27 cellular contexts compared by ENCODE assay signal in genomic region chr12:116044181-116044580, GRCh38.
A peak's percentile ranks its signal among the peaks of the same experiment; 100 is the strongest.
DNase-seq lines count a peak whose midpoint lies in the region; ATAC-seq, FAIRE-seq and TF ChIP-seq lines count a peak whose summit lies in the region.
"Had no signal": no experiment of that assay in that cellular context is flagged by ENCODE, and none has a peak within 500 bp of the region (broad histone marks: within the 10 kb centered on the region; RNA-seq: fewer than 3 reads in every experiment).

No MANE protein-coding gene starts in this region.

- H3K4me1 Mint-ChIP-seq in endothelial cell (ENCODE audit: unreplicated experiment), result peaks cover 4% of the 10 kb centered on the region

- no peak for TF ChIP-seq RAD21 in K562 (CRISPR knock-in tag; conservative IDR thresholded peaks at IDR 0.05 in 1 of 2, IDR thresholded peaks at IDR 0.05 in 1 of 2)

- H3K4me2 ChIP-seq in K562 (ENCODE audit: insufficient read depth, low read length), result no peak overlapping the region

- H3K9me1 ChIP-seq in K562 (ENCODE audit: control insufficient read depth, insufficient read depth, low read length), result no peaks in the 10 kb centered on the region

- H3K9ac ChIP-seq in K562 (ENCODE audit: insufficient read depth in 1 of 2, low read depth in 2 of 2, low read length in 2 of 2), result no peak overlapping the region

- H3K36me3 Mint-ChIP-seq in endothelial cell (ENCODE audit: low read depth, unreplicated experiment), result no peaks in the 10 kb centered on the region
- H3K36me3 Mint-ChIP-seq: natural killer cell treated with Interleukin-12 subunit alpha and Interleukin-12 subunit beta and Interleukin-15 and Interleukin-18, amount 100 ng/mL, for 72 hours; WTC11 had no signal

- H3K27ac ChIP-seq in K562 (ENCODE audit: extremely low read depth, low read depth, low read length) (no peak overlapping the region), pancreas (peak overlapping the region in 1 of 4 donors; percentile 28)
- H3K27ac ChIP-seq: foreskin keratinocyte, spleen had no signal

- FAIRE-seq in K562 (lab: Jason Lieb, UNC) (no peak), pancreas (lab: Jason Lieb, UNC) (no peak)
- FAIRE-seq: endometrium, kidney had no signal

- peaks cover 4% of the 10 kb centered on the region for H3K27me3 Mint-ChIP-seq in endothelial cell (ENCODE audit: unreplicated experiment)
- H3K27me3 Mint-ChIP-seq: activated CD8-positive, alpha-beta T cell treated with anti-CD3 and anti-CD28 coated beads for 36 hours; CD4-positive, alpha-beta memory T cell; natural killer cell treated with Interleukin-12 subunit alpha and Interleukin-12 subunit beta and Interleukin-15 and Interleukin-18, amount 100 ng/mL, for 72 hours had no signal

- H3K27ac Mint-ChIP-seq in endothelial cell (ENCODE audit: unreplicated experiment), result no peak overlapping the region
- H3K27ac Mint-ChIP-seq: activated CD8-positive, alpha-beta T cell treated with anti-CD3 and anti-CD28 coated beads for 36 hours; natural killer cell treated with Interleukin-12 subunit alpha and Interleukin-12 subunit beta and Interleukin-15 and Interleukin-18, amount 100 ng/mL, for 72 hours; WTC11 had no signal

- POLR2A ChIA-PET in K562 (lab: Yijun Ruan, JAX), result interaction anchor here (0.6 to 1.0 kb wide), 4 partner anchors 11 to 350 kb away, joined by 3 to 5 read pairs (median 4); no protein-coding TSS in a partner anchor

- WGBS in K562 (ENCODE audit: insufficient coverage, low coverage, missing lambda C conversion rate), result 95% methylated on average over 3 of the region's 3 CpGs
- WGBS in pancreas, 2 donors, result 19 to 20% methylated on average over 3 of the region's 3 CpGs

- no peaks in the 10 kb centered on the region for H4K20me1 ChIP-seq in K562 (replicated peaks; ENCODE audit: control insufficient read depth, insufficient read depth, low read length)

- H3K9me3 ChIP-seq in K562 (replicated peaks; ENCODE audit: control insufficient read depth, insufficient read depth, low read depth, low read length) (no peaks in the 10 kb centered on the region), pancreas (no peaks in the 10 kb centered on the region)
- H3K9me3 ChIP-seq: spleen had no signal

- no peak overlapping the region for H3K4me3 Mint-ChIP-seq in endothelial cell (ENCODE audit: unreplicated experiment)
- H3K4me3 Mint-ChIP-seq: activated CD8-positive, alpha-beta T cell treated with anti-CD3 and anti-CD28 coated beads for 36 hours; natural killer cell treated with Interleukin-12 subunit alpha and Interleukin-12 subunit beta and Interleukin-15 and Interleukin-18, amount 100 ng/mL, for 72 hours; WTC11 had no signal

- in situ Hi-C loops in K562 (cut with MboI), result no loop called here

- TF ChIP-seq CTCF in K562 (IDR thresholded peaks at IDR 0.05 in 2 of 3, conservative IDR thresholded peaks at IDR 0.05 in 1 of 3; ENCODE audit: insufficient read depth in 2 of 3, low read depth in 1 of 3, low read length in 3 of 3), result no peak
- no peak for TF ChIP-seq CTCF in pancreas (IDR thresholded peaks at IDR 0.05)
- TF ChIP-seq CTCF in endothelial cell (IDR thresholded peaks at IDR 0.05; ENCODE audit: unreplicated experiment), result no peak

- no peaks in the 10 kb centered on the region for H3K9me3 Mint-ChIP-seq in endothelial cell (ENCODE audit: unreplicated experiment)
- H3K9me3 Mint-ChIP-seq: activated CD8-positive, alpha-beta T cell treated with anti-CD3 and anti-CD28 coated beads for 36 hours; WTC11 had no signal

- H3K4me1 ChIP-seq in K562 (replicated peaks in 1 of 2; ENCODE audit: control insufficient read depth in 2 of 2, insufficient read depth in 2 of 2, low read length in 2 of 2) (no peaks in the 10 kb centered on the region; a peak in 1 of 5 replicates), pancreas (peaks cover 14 to 41% (median 26%) of the 10 kb centered on the region in 3 donors)

- ATAC-seq in K562 (no peak), pancreas (peak; percentile 86 to 93 (median 90))
- ATAC-seq: activated CD8-positive, alpha-beta T cell treated with anti-CD3 and anti-CD28 coated beads for 36 hours; foreskin keratinocyte; natural killer cell treated with Interleukin-12 subunit alpha and Interleukin-12 subunit beta and Interleukin-15 and Interleukin-18, amount 100 ng/mL, for 72 hours; SK-N-SH treated with all-trans-retinoic acid at 6 μM for 48 hours; WTC11 had no signal

- H3K4me3 ChIP-seq in K562, result no peak overlapping the region
- no peak overlapping the region for H3K4me3 ChIP-seq in pancreas
- H3K4me3 ChIP-seq: spleen had no signal

- BruUV-seq in K562 (replicated peaks; lab: Mats Ljungman, UMichigan), result no TSS peak

- H3K79me2 ChIP-seq in K562 (ENCODE audit: control insufficient read depth, insufficient read depth, low read length), result peaks cover 70% of the 10 kb centered on the region

- H2AFZ ChIP-seq in K562 (ENCODE audit: low read depth, low read length), result no peak overlapping the region

- no peak for TF ChIP-seq POLR2A in K562 (conservative IDR thresholded peaks at IDR 0.05)

- DNase-seq in NCI-H446 treated with DMSO at 0.1 percent for 48 hours (lab: John Stamatoyannopoulos, UW), result peak; percentile 65
- DNase-seq in K562 (ENCODE audit: extremely low read depth in 1 of 4, low spot score in 3 of 4), result no peak
- DNase-seq in iris pigment epithelial cell (ENCODE audit: low read depth), result peak; percentile 31
- no peak for DNase-seq in pancreas
- no peak for DNase-seq in GDM1 (lab: John Stamatoyannopoulos, UW)
- DNase-seq in endothelial cell (ENCODE audit: low spot score), result no peak
- DNase-seq in activated T-cell treated with anti-CD3 and anti-CD28 coated beads for 4 hours, result no peak
- no peak for DNase-seq in iPS-NIHi7 (ENCODE audit: extremely low spot score)
- DNase-seq: activated CD8-positive, alpha-beta T cell treated with anti-CD3 and anti-CD28 coated beads for 36 hours; activated naive CD4-positive, alpha-beta T cell treated with anti-CD3 and anti-CD28 coated beads, Interleukin-2, amount 50 U/mL, for 16 hours; activated T-cell treated with anti-CD3 and anti-CD28 coated beads, Interleukin-2, amount 50 U/mL, for 1 hour; CD4-positive, alpha-beta memory T cell; cortex of kidney; foreskin keratinocyte; GF-D8; hippocampal formation; KBM-7; kidney; mesendoderm; NCI-H226; spleen; stimulated activated CD4-positive, alpha-beta T cell treated with anti-CD3 and anti-CD28 coated beads, Interleukin-4, amount 100 ng/mL, for 24 hours; trophoblast cell had no signal

- TF ChIP-seq EP300 in K562 (IDR thresholded peaks at IDR 0.05; ENCODE audit: low read length), result no peak

- intact Hi-C loops in K562 (cut with micrococcal nuclease), result no loop called here
- intact Hi-C loops in pancreas (cut with DNase I), result no loop called here

- H3K27me3 ChIP-seq in K562 (ENCODE audit: control insufficient read depth in 2 of 2, insufficient read depth in 2 of 2, low read length in 2 of 2) (no peaks in the 10 kb centered on the region), pancreas (no peaks in the 10 kb centered on the region)
- H3K27me3 ChIP-seq: foreskin keratinocyte, spleen had no signal

- CTCF ChIA-PET in K562 (lab: Yijun Ruan, JAX; ENCODE audit: low intra/inter-chr PET ratio), result no interaction called here

- H3K36me3 ChIP-seq in K562 (ENCODE audit: control insufficient read depth, insufficient read depth, low read length) (no peaks in the 10 kb centered on the region; the same call in 2 of the 3 replicates), pancreas (no peaks in the 10 kb centered on the region)
- H3K36me3 ChIP-seq: spleen had no signal

TF ChIP-seq in K562, 482 proteins besides CTCF, POLR2A, EP300 and RAD21:
- TF ChIP-seq C11orf30 (IDR thresholded peaks at IDR 0.05; ENCODE audit: low read depth) (0 out of 2 replicates have a peak, but pooled peaks have one; percentile 13), ZNF316 (IDR thresholded peaks at IDR 0.05) (peak; percentile 61), ELF4 (CRISPR knock-in tag; IDR thresholded peaks at IDR 0.05) (no peak), MAFF (IDR thresholded peaks at IDR 0.05; ENCODE audit: low read length) (0 out of 2 replicates have a peak, but pooled peaks have one; percentile 2), MAFG (tag; conservative IDR thresholded peaks at IDR 0.05) (peak; percentile 34; the same call in 1 of the 2 replicates), MBD2 (IDR thresholded peaks at IDR 0.05; ENCODE audit: borderline replicate concordance, low read depth) (no peak)

Comparison
In these comparisons a context has a peak if more than half of its experiments do, and no peak if none do; other contexts are left out.
1. DNase-seq: peak in NCI-H446 treated with DMSO at 0.1 percent for 48 hours (single experiment) and iris pigment epithelial cell (single experiment); none in K562 (0 of 4), pancreas (0 of 6), GDM1 (single experiment), endothelial cell (single experiment), activated T-cell treated with anti-CD3 and anti-CD28 coated beads for 4 hours (single experiment) and iPS-NIHi7 (single experiment).